In genomic region chr12:101785671-101786070, GRCh38 we compare ENCODE assay signal across 34 cellular contexts. TPM values are rescaled to one million over a fixed set of nuclear protein-coding genes. Genes with fewer than 3 reads are reported as not detected.
"Had no signal": no experiment of that assay in that cellular context is flagged by ENCODE, and none has a peak within 500 bp of the region (broad histone marks: within the 10 kb centered on the region; RNA-seq: fewer than 3 reads in every experiment).

No MANE protein-coding gene starts in this region.

- H3K27me3 ChIP-seq: ascending aorta, cardiac muscle cell had no signal

- H3K4me3 Mint-ChIP-seq: activated B cell treated with CpG ODN at 0.5 μM for 24 hours; activated CD4-positive, alpha-beta memory T cell treated with anti-CD3 and anti-CD28 coated beads for 36 hours; activated CD4-positive, alpha-beta T cell treated with anti-CD3 and anti-CD28 coated beads, Interleukin-2, amount 10 ng/mL, durations not matched to agents 24 days and 14 days; activated CD8-positive, alpha-beta T cell treated with anti-CD3 and anti-CD28 coated beads for 36 hours; activated naive CD4-positive, alpha-beta T cell treated with anti-CD3 and anti-CD28 coated beads for 36 hours; activated naive CD8-positive, alpha-beta T cell treated with anti-CD3 and anti-CD28 coated beads for 36 hours; activated T-cell treated with anti-CD3 and anti-CD28 coated beads, Interleukin-2, amount 50 U/mL, for 4 hours; activated T-cell treated with anti-CD3 and anti-CD28 coated beads, Interleukin-2, amount 50 U/mL, for 72 hours; activated T-helper 1 cell treated with anti-CD3 and anti-CD28 coated beads, Interleukin-12 subunit alpha, Interleukin-12 subunit beta, Interleukin-2, Interleukin-4 antibody, amounts not matched to agents 30 ng/mL and 10 ng/mL and 1 ng/mL, durations not matched to agents 14 hours and 24 hours and 36 hours; activated T-helper 17 cell treated with anti-CD3 and anti-CD28 coated beads, Interleukin-2, amount 50 U/mL, for 72 hours; brain; central memory CD8-positive, alpha-beta T cell; T-helper 1 cell treated with Interleukin-12 subunit alpha and Interleukin-12 subunit beta and Interleukin-4 antibody, amounts not matched to agents 30 μg/mL and 1 μg/mL, for 36 hours; T-helper 2 cell treated with Interferon-gamma antibody and Interleukin-4, amounts not matched to agents 5 μg/mL and 100 μg/mL, for 36 hours had no signal

- ATAC-seq: activated CD8-positive, alpha-beta T cell treated with anti-CD3 and anti-CD28 coated beads for 36 hours; activated naive CD4-positive, alpha-beta T cell treated with anti-CD3 and anti-CD28 coated beads, Interleukin-2, amount 50 U/mL, for 72 hours; activated T-cell treated with anti-CD3 and anti-CD28 coated beads, Interleukin-2, amount 50 U/mL, for 4 hours; activated T-cell treated with anti-CD3 and anti-CD28 coated beads, Interleukin-2, amount 50 U/mL, for 72 hours; activated T-helper 17 cell treated with anti-CD3 and anti-CD28 coated beads, Interleukin-2, amount 50 U/mL, for 72 hours had no signal

- H3K27ac ChIP-seq: ascending aorta, cardiac muscle cell had no signal

- H3K27ac Mint-ChIP-seq: activated B cell treated with CpG ODN at 0.5 μM for 24 hours; activated CD4-positive, alpha-beta memory T cell treated with anti-CD3 and anti-CD28 coated beads for 36 hours; activated CD4-positive, alpha-beta T cell treated with anti-CD3 and anti-CD28 coated beads, Interleukin-2, amount 10 ng/mL, durations not matched to agents 24 days and 14 days; activated CD8-positive, alpha-beta T cell treated with anti-CD3 and anti-CD28 coated beads for 36 hours; activated naive CD4-positive, alpha-beta T cell treated with anti-CD3 and anti-CD28 coated beads for 36 hours; activated naive CD4-positive, alpha-beta T cell treated with anti-CD3 and anti-CD28 coated beads, Interleukin-2, amount 50 U/mL, for 72 hours; activated naive CD8-positive, alpha-beta T cell treated with anti-CD3 and anti-CD28 coated beads for 36 hours; activated T-cell treated with anti-CD3 and anti-CD28 coated beads, Interleukin-2, amount 50 U/mL, for 72 hours; activated T-helper 1 cell treated with anti-CD3 and anti-CD28 coated beads, Interleukin-12 subunit alpha, Interleukin-12 subunit beta, Interleukin-2, Interleukin-4 antibody, amounts not matched to agents 30 ng/mL and 10 ng/mL and 1 ng/mL, durations not matched to agents 14 hours and 24 hours and 36 hours; activated T-helper 17 cell treated with anti-CD3 and anti-CD28 coated beads, Interleukin-2, amount 50 U/mL, for 72 hours; brain; T-helper 1 cell treated with Interleukin-12 subunit alpha and Interleukin-12 subunit beta and Interleukin-4 antibody, amounts not matched to agents 30 μg/mL and 1 μg/mL, for 36 hours; T-helper 2 cell treated with Interferon-gamma antibody and Interleukin-4, amounts not matched to agents 5 μg/mL and 100 μg/mL, for 36 hours had no signal

- H3K9me3 ChIP-seq: ascending aorta had no signal

- H3K4me3 ChIP-seq: ascending aorta, cardiac muscle cell had no signal

- H3K4me1 ChIP-seq: ascending aorta had no signal

- H3K27me3 Mint-ChIP-seq: activated B cell treated with CpG ODN at 0.5 μM for 24 hours; activated CD4-positive, alpha-beta memory T cell treated with anti-CD3 and anti-CD28 coated beads for 36 hours; activated CD4-positive, alpha-beta T cell treated with anti-CD3 and anti-CD28 coated beads, Interleukin-2, amount 10 ng/mL, durations not matched to agents 24 days and 14 days; activated CD8-positive, alpha-beta T cell treated with anti-CD3 and anti-CD28 coated beads for 36 hours; activated naive CD8-positive, alpha-beta T cell treated with anti-CD3 and anti-CD28 coated beads for 36 hours; activated T-helper 17 cell treated with anti-CD3 and anti-CD28 coated beads, Interleukin-2, amount 50 U/mL, for 72 hours; brain; central memory CD8-positive, alpha-beta T cell had no signal

- H3K4me1 Mint-ChIP-seq: brain had no signal

- DNase-seq: activated B cell treated with CpG ODN at 0.5 μM for 24 hours; activated CD4-positive, alpha-beta memory T cell treated with anti-CD3 and anti-CD28 coated beads for 36 hours; activated CD4-positive, alpha-beta T cell treated with anti-CD3 and anti-CD28 coated beads for 4 hours; activated CD4-positive, alpha-beta T cell treated with anti-CD3 and anti-CD28 coated beads, Interleukin-2, amount 10 ng/mL, durations not matched to agents 24 days and 14 days; activated CD4-positive, alpha-beta T cell treated with anti-CD3 and anti-CD28 coated beads, Interleukin-2, amount 50 U/mL, for 1 hour; activated CD4-positive, alpha-beta T cell treated with anti-CD3 and anti-CD28 coated beads, Interleukin-2, amount 50 U/mL, for 4 hours; activated CD4-positive, CD25-positive, alpha-beta regulatory T cell treated with anti-CD3 and anti-CD28 coated beads, Interleukin-2, amount 50 U/mL, for 72 hours; activated CD8-positive, alpha-beta memory T cell treated with anti-CD3 and anti-CD28 coated beads, Interleukin-2, amount 50 U/mL, for 4 hours; activated CD8-positive, alpha-beta T cell treated with anti-CD3 and anti-CD28 coated beads for 36 hours; activated effector memory CD4-positive, alpha-beta T cell treated with anti-CD3 and anti-CD28 coated beads, Interleukin-2, amount 50 U/mL, for 16 hours; activated gamma-delta T cell treated with Interleukin-2 at 50 U/mL for 16 hours; activated naive CD4-positive, alpha-beta T cell; activated naive CD4-positive, alpha-beta T cell treated with anti-CD3 and anti-CD28 coated beads for 36 hours; activated naive CD4-positive, alpha-beta T cell treated with anti-CD3 and anti-CD28 coated beads, Interleukin-2, amount 50 U/mL, for 16 hours; activated naive CD8-positive, alpha-beta T cell treated with anti-CD3 and anti-CD28 coated beads for 36 hours; activated T-cell treated with anti-CD3 and anti-CD28 coated beads for 4 hours; activated T-cell treated with anti-CD3 and anti-CD28 coated beads, Interleukin-2, amount 50 U/mL, for 4 hours; activated T-cell treated with anti-CD3 and anti-CD28 coated beads, Interleukin-2, amount 50 U/mL, for 72 hours; amygdala; anterior cingulate cortex; caudate nucleus; cerebellar nuclear complex; T-helper 1 cell; T-helper 2 cell; T-helper 9 cell had no signal

- H3K36me3 ChIP-seq: cardiac muscle cell had no signal

- H3K9me3 Mint-ChIP-seq: activated B cell treated with CpG ODN at 0.5 μM for 24 hours; activated CD4-positive, alpha-beta memory T cell treated with anti-CD3 and anti-CD28 coated beads for 36 hours; activated CD4-positive, alpha-beta T cell treated with anti-CD3 and anti-CD28 coated beads, Interleukin-2, amount 10 ng/mL, durations not matched to agents 24 days and 14 days; activated CD8-positive, alpha-beta T cell treated with anti-CD3 and anti-CD28 coated beads for 36 hours; activated naive CD4-positive, alpha-beta T cell treated with anti-CD3 and anti-CD28 coated beads for 36 hours; activated naive CD4-positive, alpha-beta T cell treated with anti-CD3 and anti-CD28 coated beads, Interleukin-2, amount 50 U/mL, for 72 hours; activated naive CD8-positive, alpha-beta T cell treated with anti-CD3 and anti-CD28 coated beads for 36 hours; activated T-cell treated with anti-CD3 and anti-CD28 coated beads, Interleukin-2, amount 50 U/mL, for 4 hours; activated T-cell treated with anti-CD3 and anti-CD28 coated beads, Interleukin-2, amount 50 U/mL, for 72 hours; activated T-helper 1 cell treated with anti-CD3 and anti-CD28 coated beads, Interleukin-12 subunit alpha, Interleukin-12 subunit beta, Interleukin-2, Interleukin-4 antibody, amounts not matched to agents 30 ng/mL and 10 ng/mL and 1 ng/mL, durations not matched to agents 14 hours and 24 hours and 36 hours; activated T-helper 17 cell treated with anti-CD3 and anti-CD28 coated beads, Interleukin-2, amount 50 U/mL, for 72 hours; brain; central memory CD8-positive, alpha-beta T cell; T-helper 1 cell treated with Interleukin-12 subunit alpha and Interleukin-12 subunit beta and Interleukin-4 antibody, amounts not matched to agents 30 μg/mL and 1 μg/mL, for 36 hours; T-helper 2 cell treated with Interferon-gamma antibody and Interleukin-4, amounts not matched to agents 5 μg/mL and 100 μg/mL, for 36 hours had no signal

RNA-seq across cellular contexts. Expression of gene SYCP3, which starts 46.4 kb away (rescaled TPM):
- total RNA-seq: activated naive CD4-positive, alpha-beta T cell treated with anti-CD3 and anti-CD28 coated beads for 36 hours; ascending aorta; cardiac muscle cell had no signal
